Comparison of ENCODE assay signal across 21 cellular contexts in genomic region chr20:38159949-38160756, GRCh38. TPM values are rescaled to one million over a fixed set of nuclear protein-coding genes. Genes with fewer than 3 reads are reported as not detected.
A peak's percentile ranks its signal among the peaks of the same experiment; 100 is the strongest.
DNase-seq lines count a peak whose midpoint lies in the region; ATAC-seq, FAIRE-seq and TF ChIP-seq lines count a peak whose summit lies in the region.
"Had no signal": no experiment of that assay in that cellular context is flagged by ENCODE, and none has a peak within 500 bp of the region (broad histone marks: within the 10 kb centered on the region; RNA-seq: fewer than 3 reads in every experiment).

No MANE protein-coding gene starts in this region.

- H4K8ac ChIP-seq in IMR-90 (ENCODE audit: low read depth in 2 of 2, low read length in 2 of 2), result no peak overlapping the region

- H3K27ac ChIP-seq in IMR-90 (ENCODE audit: insufficient read depth, low read length) (no peak overlapping the region), K562 (ENCODE audit: extremely low read depth, low read depth, low read length) (peak overlapping the region; percentile 84), layer of hippocampus (ENCODE audit: low read depth, low read length) (peak overlapping the region; percentile 38), testis (no peak overlapping the region)

- H3K27me3 Mint-ChIP-seq in stimulated activated memory B cell treated with anti-CD40 and anti-IgM and Interleukin-4, amounts not matched to agents 10 μg/mL and 1 μg/mL and 100 μg/mL, for 72 hours, result no peaks in the 10 kb centered on the region
- peaks cover 0 to 2% (median 2%) of the 10 kb centered on the region in 3 donors for H3K27me3 Mint-ChIP-seq in immature natural killer cell (ENCODE audit: low read depth in 3 of 3)
- H3K27me3 Mint-ChIP-seq: IgD-negative memory B cell had no signal

- dilution Hi-C loops in IMR-90 (cut with HindIII; ENCODE audit: low sequenced_read_pairs, unreplicated experiment), result no loop called here

- CTCF ChIA-PET in IMR-90 (lab: Yijun Ruan, JAX) (interaction anchor here (0.6 to 0.7 kb wide), 2 partner anchors 25 to 61 kb away, joined by 3 read pairs; no protein-coding TSS in a partner anchor), K562 (lab: Yijun Ruan, JAX; ENCODE audit: low intra/inter-chr PET ratio) (no interaction called here)

- intact Hi-C loops in IMR-90 (cut with micrococcal nuclease), result no loop called here
- intact Hi-C loops in K562 (cut with micrococcal nuclease), result no loop called here
- intact Hi-C loops in testis (cut with DNase I; ENCODE audit: low total_unique reads), result loop anchor here (10.0 kb wide), 1 partner anchor 95 kb away; no protein-coding TSS in a partner anchor

- no peak for TF ChIP-seq POLR2A in IMR-90 (IDR thresholded peaks at IDR 0.05; ENCODE audit: low read depth, low read length)
- TF ChIP-seq POLR2A in K562 (conservative IDR thresholded peaks at IDR 0.05), result no peak
- no peak for TF ChIP-seq POLR2A in testis (IDR thresholded peaks at IDR 0.05)

- H4K5ac ChIP-seq in IMR-90 (ENCODE audit: low read depth, low read length), result no peak overlapping the region

- peaks cover 23 to 83% of the 10 kb centered on the region in 2 experiments for H3K79me1 ChIP-seq in IMR-90 (ENCODE audit: low read depth in 1 of 2, low read length in 2 of 2)

- H3K4me2 ChIP-seq in IMR-90 (ENCODE audit: low read depth, low read length) (no peak overlapping the region), K562 (ENCODE audit: insufficient read depth, low read length) (peak overlapping the region; percentile 73)

- H3K9me3 ChIP-seq in IMR-90 (ENCODE audit: control insufficient read depth, insufficient read depth, low read length), result no peaks in the 10 kb centered on the region
- H3K9me3 ChIP-seq in K562 (replicated peaks; ENCODE audit: control insufficient read depth, insufficient read depth, low read depth, low read length), result no peaks in the 10 kb centered on the region
- no peaks in the 10 kb centered on the region for H3K9me3 ChIP-seq in testis

- H3K27ac Mint-ChIP-seq in stimulated activated memory B cell treated with anti-CD40 and anti-IgM and Interleukin-4, amounts not matched to agents 10 μg/mL and 1 μg/mL and 100 μg/mL, for 72 hours, result peak overlapping the region; percentile 51
- no peak overlapping the region for H3K27ac Mint-ChIP-seq in immature natural killer cell
- H3K27ac Mint-ChIP-seq: activated CD4-positive, alpha-beta memory T cell treated with anti-CD3 and anti-CD28 coated beads for 36 hours; activated T-cell treated with anti-CD3 and anti-CD28 coated beads, Interleukin-2, amount 50 U/mL, for 24 hours; stimulated activated naive B cell treated with anti-CD40 and anti-IgM and Interleukin-4, amounts not matched to agents 10 μg/mL and 1 μg/mL and 100 μg/mL, for 72 hours; T-cell had no signal

- no peaks in the 10 kb centered on the region for H3K9me3 Mint-ChIP-seq in stimulated activated memory B cell treated with anti-CD40 and anti-IgM and Interleukin-4, amounts not matched to agents 10 μg/mL and 1 μg/mL and 100 μg/mL, for 72 hours
- H3K9me3 Mint-ChIP-seq in immature natural killer cell, result no peaks in the 10 kb centered on the region
- H3K9me3 Mint-ChIP-seq: activated CD4-positive, alpha-beta memory T cell treated with anti-CD3 and anti-CD28 coated beads for 36 hours; activated T-cell treated with anti-CD3 and anti-CD28 coated beads, Interleukin-2, amount 50 U/mL, for 24 hours; IgD-negative memory B cell; stimulated activated naive B cell treated with anti-CD40 and anti-IgM and Interleukin-4, amounts not matched to agents 10 μg/mL and 1 μg/mL and 100 μg/mL, for 72 hours; T-cell had no signal

- H3K27me3 ChIP-seq in IMR-90 (ENCODE audit: control insufficient read depth, insufficient read depth, low read length) (no peaks in the 10 kb centered on the region), K562 (ENCODE audit: control insufficient read depth in 2 of 2, insufficient read depth in 2 of 2, low read length in 2 of 2) (no peaks in the 10 kb centered on the region), layer of hippocampus (ENCODE audit: control insufficient read depth, insufficient read depth, low read length) (no peaks in the 10 kb centered on the region), testis (no peaks in the 10 kb centered on the region)

- peaks cover 45% of the 10 kb centered on the region for H3K4me1 Mint-ChIP-seq in stimulated activated memory B cell treated with anti-CD40 and anti-IgM and Interleukin-4, amounts not matched to agents 10 μg/mL and 1 μg/mL and 100 μg/mL, for 72 hours
- peaks cover 0 to 2% of the 10 kb centered on the region in 2 donors for H3K4me1 Mint-ChIP-seq in immature natural killer cell
- H3K4me1 Mint-ChIP-seq: T-cell had no signal

- no peak overlapping the region for H3K23ac ChIP-seq in IMR-90 (ENCODE audit: low read depth, low read length)

- H2BK120ac ChIP-seq in IMR-90 (ENCODE audit: low read depth, low read length), result no peak overlapping the region

- TF ChIP-seq RAD21 in IMR-90 (IDR thresholded peaks at IDR 0.05; ENCODE audit: low read length) (no peak), K562 (CRISPR knock-in tag; conservative IDR thresholded peaks at IDR 0.05 in 1 of 2, IDR thresholded peaks at IDR 0.05 in 1 of 2) (no peak)

- H3K36me3 Mint-ChIP-seq in stimulated activated memory B cell treated with anti-CD40 and anti-IgM and Interleukin-4, amounts not matched to agents 10 μg/mL and 1 μg/mL and 100 μg/mL, for 72 hours, result peaks cover 12% of the 10 kb centered on the region
- H3K36me3 Mint-ChIP-seq in immature natural killer cell, result no peaks in the 10 kb centered on the region
- H3K36me3 Mint-ChIP-seq: activated CD4-positive, alpha-beta memory T cell treated with anti-CD3 and anti-CD28 coated beads for 36 hours; IgD-negative memory B cell; stimulated activated naive B cell treated with anti-CD40 and anti-IgM and Interleukin-4, amounts not matched to agents 10 μg/mL and 1 μg/mL and 100 μg/mL, for 72 hours; T-cell had no signal

- H2AFZ ChIP-seq in IMR-90 (replicated peaks; ENCODE audit: low read length, poor library complexity) (no peak overlapping the region), K562 (ENCODE audit: low read depth, low read length) (peak overlapping the region; percentile 49; the same call in 1 of the 2 replicates)

- no peak overlapping the region for H3K56ac ChIP-seq in IMR-90 (ENCODE audit: extremely low read depth, insufficient read depth, low read length)

- H3K79me2 ChIP-seq in K562 (ENCODE audit: control insufficient read depth, insufficient read depth, low read length), result peaks cover 56% of the 10 kb centered on the region

- POLR2A ChIA-PET in IMR-90 (lab: Charles Lee; ENCODE audit: unreplicated experiment) (interaction anchor here (0.6 kb wide), 1 partner anchor 159 kb away, joined by 3 read pairs; no protein-coding TSS in a partner anchor), K562 (lab: Yijun Ruan, JAX) (interaction anchor here (0.6 to 1.8 kb wide), 10 partner anchors 9 to 551 kb away, joined by 3 to 4 read pairs (median 3); no protein-coding TSS in a partner anchor)

- no peak overlapping the region for H3K14ac ChIP-seq in IMR-90 (replicated peaks; ENCODE audit: low read depth, low read length)

- in situ Hi-C loops in IMR-90 (cut with MboI; ENCODE audit: low sequenced_read_pairs) (no loop called here), K562 (cut with MboI) (loop anchor here (10.0 kb wide), 1 partner anchor 85 kb away; no protein-coding TSS in a partner anchor)

- no peak for DNase-seq in IMR-90
- peak; percentile 74 to 92 (median 78) for DNase-seq in K562 (ENCODE audit: extremely low read depth in 1 of 4, low spot score in 3 of 4)
- DNase-seq in NCI-H1694 (lab: John Stamatoyannopoulos, UW), result no peak
- DNase-seq in testis, result no peak
- DNase-seq in immature natural killer cell, result no peak
- no peak for DNase-seq in putamen (ENCODE audit: low spot score)
- DNase-seq: activated CD4-positive, alpha-beta memory T cell treated with anti-CD3 and anti-CD28 coated beads for 36 hours; activated naive CD4-positive, alpha-beta T cell treated with anti-CD3 and anti-CD28 coated beads, Interleukin-2, amount 50 U/mL, for 16 hours; activated T-cell treated with anti-CD3 and anti-CD28 coated beads, Interleukin-2, amount 50 U/mL, for 24 hours; cortex of kidney; GOT3; NCI-H187 treated with DMSO at 0.1 percent for 48 hours; NCI-H446; retina; stimulated activated naive B cell treated with anti-CD40 and anti-IgM and Interleukin-4, amounts not matched to agents 10 μg/mL and 1 μg/mL and 100 μg/mL, for 72 hours; T-cell had no signal

- TF ChIP-seq CTCF in IMR-90 (conservative IDR thresholded peaks at IDR 0.05; ENCODE audit: low read depth, low read length) (no peak), K562 (IDR thresholded peaks at IDR 0.05 in 2 of 3, conservative IDR thresholded peaks at IDR 0.05 in 1 of 3; ENCODE audit: insufficient read depth in 2 of 3, low read depth in 1 of 3, low read length in 3 of 3) (no peak), testis (IDR thresholded peaks at IDR 0.05) (no peak)

- no peak overlapping the region for H3K18ac ChIP-seq in IMR-90 (ENCODE audit: low read depth, low read length)

- H3K9me1 ChIP-seq in IMR-90 (ENCODE audit: insufficient read depth, low read length), result peaks cover 12% of the 10 kb centered on the region
- H3K9me1 ChIP-seq in K562 (ENCODE audit: control insufficient read depth, insufficient read depth, low read length), result no peaks in the 10 kb centered on the region

- H3K4me3 Mint-ChIP-seq in stimulated activated memory B cell treated with anti-CD40 and anti-IgM and Interleukin-4, amounts not matched to agents 10 μg/mL and 1 μg/mL and 100 μg/mL, for 72 hours, result no peak overlapping the region
- no peak overlapping the region for H3K4me3 Mint-ChIP-seq in immature natural killer cell
- H3K4me3 Mint-ChIP-seq: activated CD4-positive, alpha-beta memory T cell treated with anti-CD3 and anti-CD28 coated beads for 36 hours; activated T-cell treated with anti-CD3 and anti-CD28 coated beads, Interleukin-2, amount 50 U/mL, for 24 hours; IgD-negative memory B cell; stimulated activated naive B cell treated with anti-CD40 and anti-IgM and Interleukin-4, amounts not matched to agents 10 μg/mL and 1 μg/mL and 100 μg/mL, for 72 hours; T-cell had no signal

- peak overlapping the region; percentile 30 for H2AK5ac ChIP-seq in IMR-90 (ENCODE audit: low read depth, low read length)

- ATAC-seq in IMR-90 (ENCODE audit: low read depth) (no peak), K562 (peak; percentile 73)
- ATAC-seq in stimulated activated memory B cell treated with anti-CD40 and anti-IgM and Interleukin-4, amounts not matched to agents 10 μg/mL and 1 μg/mL and 100 μg/mL, for 72 hours, result no peak
- ATAC-seq: stimulated activated naive B cell treated with anti-CD40 and anti-IgM and Interleukin-4, amounts not matched to agents 10 μg/mL and 1 μg/mL and 100 μg/mL, for 72 hours; T-cell had no signal

- BruUV-seq in IMR-90 (replicated peaks; lab: Mats Ljungman, UMichigan) (no TSS peak), K562 (replicated peaks; lab: Mats Ljungman, UMichigan) (no TSS peak)

- no peak overlapping the region for H4K91ac ChIP-seq in IMR-90 (ENCODE audit: insufficient read depth, low read depth, low read length)

- H3K36me3 ChIP-seq in IMR-90 (ENCODE audit: control insufficient read depth, insufficient read depth, low read length) (peaks cover 50% of the 10 kb centered on the region), K562 (ENCODE audit: control insufficient read depth, insufficient read depth, low read length) (peaks cover 54% of the 10 kb centered on the region), testis (ENCODE audit: low read depth, missing control alignments) (no peaks in the 10 kb centered on the region)

- no peak overlapping the region for H2AK9ac ChIP-seq in IMR-90 (replicated peaks; ENCODE audit: low read depth, low read length, poor library complexity)

- H3K9ac ChIP-seq in IMR-90 (ENCODE audit: low read depth, low read length) (no peak overlapping the region), K562 (ENCODE audit: insufficient read depth in 1 of 2, low read depth in 2 of 2, low read length in 2 of 2) (peak overlapping the region; percentile 37 to 38; a peak in 3 of 4 replicates)

- H4K20me1 ChIP-seq in IMR-90 (ENCODE audit: insufficient read depth, low read length), result no peaks in the 10 kb centered on the region; the same call in 1 of the 2 replicates
- H4K20me1 ChIP-seq in K562 (replicated peaks; ENCODE audit: control insufficient read depth, insufficient read depth, low read length), result 0 out of 2 replicates have a peak, but pooled peaks cover 5% of the 10 kb centered on the region

- 94% methylated on average over 3 of the region's 8 CpGs; no CpG with 5 or more reads in 1 of the 2 experiments for WGBS in IMR-90 (ENCODE audit: extremely low coverage in 2 of 2, insufficient read length in 1 of 2), 2 experiments
- 8% methylated on average over 7 of the region's 8 CpGs for WGBS in K562 (ENCODE audit: insufficient coverage, low coverage, missing lambda C conversion rate)
- WGBS in testis, 2 donors, result 77 to 85% methylated on average over 8 of the region's 8 CpGs

- FAIRE-seq in K562 (lab: Jason Lieb, UNC), result peak; percentile 92
- FAIRE-seq: astrocyte, GM18507 had no signal

- no peak overlapping the region for H2BK5ac ChIP-seq in IMR-90 (ENCODE audit: low read depth, low read length, poor library complexity, severe bottlenecking)

- H3K4ac ChIP-seq in IMR-90 (ENCODE audit: low read depth, low read length), result no peak overlapping the region

- H3K4me3 ChIP-seq in IMR-90 (ENCODE audit: insufficient read depth, low read depth, low read length) (no peak overlapping the region), K562 (no peak overlapping the region), testis (no peak overlapping the region)

- no peak overlapping the region for H2BK15ac ChIP-seq in IMR-90 (ENCODE audit: low read depth, low read length)

- no peak overlapping the region for H2BK20ac ChIP-seq in IMR-90 (ENCODE audit: low read depth, low read length)

- peak; percentile 81; the same call in 1 of the 2 replicates for TF ChIP-seq EP300 in K562 (IDR thresholded peaks at IDR 0.05; ENCODE audit: low read length)

- H3K4me1 ChIP-seq in IMR-90 (ENCODE audit: control insufficient read depth, insufficient read depth, low read length), result peaks cover 25% of the 10 kb centered on the region
- peaks cover 68% of the 10 kb centered on the region in 2 experiments for H3K4me1 ChIP-seq in K562 (replicated peaks in 1 of 2; ENCODE audit: control insufficient read depth in 2 of 2, insufficient read depth in 2 of 2, low read length in 2 of 2)
- H3K4me1 ChIP-seq in testis, result peaks cover 6% of the 10 kb centered on the region

RNA-seq across cellular contexts. Expression of gene TGM2, which starts 4.9 kb away (rescaled TPM):
- total RNA-seq in IMR-90 (2012; rRNA removed) (237 and 268 TPM in 2 replicates), K562 (2014; rRNA removed) (48.3 and 61.2 TPM in 2 replicates), K562 (2014; rRNA removed; fragmentation: Illumina TruSeq; extraction: Trizol) (17.4 and 22.0 TPM in 2 replicates), K562 (2015; rRNA removed; fragmentation: Illumina TruSeq; extraction: Trizol) (20.4 and 21.0 TPM in 2 replicates), K562 (2021) (78.5 and 82.3 TPM in 2 replicates), testis (1 to 10 TPM; 3.2 to 8.5 TPM)
- polyA plus RNA-seq in IMR-90 (2012; rRNA removed) (239 and 292 TPM in 2 replicates), K562 (2011; rRNA removed) (35.3 and 37.6 TPM in 2 replicates), K562 (2014; fragmentation: Illumina TruSeq; extraction: Trizol) (55.1 and 56.7 TPM in 2 replicates), K562 (2014; fragmentation: Nextera tagmentation; extraction: Ambion mirVana) (1 to 10 TPM; 5.5 TPM), K562 (2014; rRNA removed) (43.9 and 48.0 TPM in 2 replicates), testis (ENCODE audit: insufficient read depth, low read depth, low replicate concordance) (49.0 TPM), immature natural killer cell (not detected)
- polyA plus RNA-seq in IMR-90 (2012; cell fraction: cytosol; rRNA removed), result 370 and 502 TPM in 2 replicates
- polyA plus RNA-seq in IMR-90 (2012; cell fraction: nucleus; rRNA removed; ENCODE audit: low replicate concordance), result 218 and 328 TPM in 2 replicates
- 34.9 and 72.8 TPM in 2 replicates for total RNA-seq in K562 (2011; cell fraction: chromatin; rRNA removed; ENCODE audit: low replicate concordance)
- total RNA-seq in K562 (2011; cell fraction: nucleolus; rRNA removed), result 45.9 and 47.5 TPM in 2 replicates
- 36.4 and 37.1 TPM in 2 replicates for total RNA-seq in K562 (2011; cell fraction: nucleoplasm; rRNA removed)
- 31.6 and 76.0 TPM in 2 replicates for polyA plus RNA-seq in K562 (2011; cell fraction: cytosol; rRNA removed)
- 26.4 and 54.7 TPM in 2 replicates for polyA plus RNA-seq in K562 (2011; cell fraction: nucleus; rRNA removed)
- polyA plus RNA-seq in K562 (2012), result 47.9 and 85.2 TPM in 2 replicates
- polyA minus RNA-seq in K562 (2011; rRNA and poly(A)+ RNA removed), result 21.4 and 54.6 TPM in 2 replicates
- polyA minus RNA-seq in K562 (2011; cell fraction: cytosol; rRNA and poly(A)+ RNA removed), result 46.4 and 51.2 TPM in 2 replicates
- polyA minus RNA-seq in K562 (2011; cell fraction: nucleus; rRNA and poly(A)+ RNA removed), result 18.8 and 21.4 TPM in 2 replicates
- total RNA-seq: activated CD4-positive, alpha-beta memory T cell treated with anti-CD3 and anti-CD28 coated beads for 36 hours had no signal

Comparison
In these comparisons a context has a peak if more than half of its experiments do, and no peak if none do; other contexts are left out.
1. DNase-seq: peak in K562 (4 of 4); none in IMR-90 (single experiment), NCI-H1694 (single experiment), testis (single experiment), immature natural killer cell (0 of 3) and putamen (single experiment).
2. H3K27ac ChIP-seq: peak in K562 (single experiment) and layer of hippocampus (single experiment); none in IMR-90 (single experiment) and testis (0 of 2).
3. RNA of gene TGM2, which starts 4.9 kb away (polyA plus RNA-seq): 218 to 502 TPM in IMR-90, 49.0 TPM in testis (single experiment) and 5.5 to 85.2 TPM in K562; not detected in immature natural killer cell; every median in the first group is over 4 times any median in the second.